In genomic region chrX:13690836-13691235, GRCh38 we compare ENCODE assay signal across 8 cellular contexts. TPM values are rescaled to one million over a fixed set of nuclear protein-coding genes. Genes with fewer than 3 reads are reported as not detected.
A peak's percentile ranks its signal among the peaks of the same experiment; 100 is the strongest.
DNase-seq lines count a peak whose midpoint lies in the region; ATAC-seq and TF ChIP-seq lines count a peak whose summit lies in the region.

No MANE protein-coding gene starts in this region.

- no peak for ATAC-seq in HG03565 (IDR thresholded peaks at IDR 0.05; ENCODE audit: unreplicated experiment)

- H3K27me3 ChIP-seq in KMS-11 (ENCODE audit: insufficient read depth, low read depth) (no peaks in the 10 kb centered on the region), neural cell (ENCODE audit: insufficient read depth, low read depth, low read length) (no peaks in the 10 kb centered on the region)

- H3K9me3 ChIP-seq in neural cell (ENCODE audit: low read length), result no peaks in the 10 kb centered on the region

- DNase-seq in Caki2 (ENCODE audit: low read depth), result peak; percentile 27
- DNase-seq in cardiac fibroblast (ENCODE audit: low read depth in 2 of 2), result no peak
- no peak for DNase-seq in SKM-1 treated with dmso at 0.1 percent for 144 hours (lab: John Stamatoyannopoulos, UW; ENCODE audit: unreplicated experiment)
- DNase-seq in NCI-H510A treated with DMSO at 0.1 percent for 48 hours (lab: John Stamatoyannopoulos, UW), result no peak
- DNase-seq in mucosa of gallbladder (ENCODE audit: low spot score), result no peak

- H3K4me2 ChIP-seq in KMS-11 (peak overlapping the region; percentile 39), neural cell (ENCODE audit: low read length) (no peak overlapping the region)

- in situ Hi-C loops in Caki2 (cut with HindIII; ENCODE audit: low pct_unique_long_range_greater_than_20kb, low sequenced_read_pairs), result no loop called here

- H3F3A ChIP-seq in neural cell (ENCODE audit: insufficient read depth, low read length, poor library complexity, severe bottlenecking), result no peaks in the 10 kb centered on the region

- H3K9me2 ChIP-seq in neural cell (ENCODE audit: insufficient read depth, low read length), result no peaks in the 10 kb centered on the region

- TF ChIP-seq RAD21 in neural cell (conservative IDR thresholded peaks at IDR 0.05), result no peak

- no peak for TF ChIP-seq EP300 in neural cell (conservative IDR thresholded peaks at IDR 0.05; ENCODE audit: poor library complexity, severe bottlenecking)

- no peak overlapping the region; the same call in 1 of the 2 replicates for H3K27ac ChIP-seq in KMS-11
- H3K27ac ChIP-seq in neural cell (ENCODE audit: low read length), result no peak overlapping the region

- no peaks in the 10 kb centered on the region for H4K20me1 ChIP-seq in KMS-11 (ENCODE audit: insufficient read depth)
- H4K20me1 ChIP-seq in neural cell (ENCODE audit: insufficient read depth), result no peaks in the 10 kb centered on the region

- no peak overlapping the region for H3K9ac ChIP-seq in KMS-11
- no peak overlapping the region for H3K9ac ChIP-seq in neural cell (ENCODE audit: low read length)

- H2AFZ ChIP-seq in KMS-11 (ENCODE audit: low read depth) (no peak overlapping the region), neural cell (ENCODE audit: low read depth, low read length) (no peak overlapping the region)

- H3K79me2 ChIP-seq in KMS-11 (ENCODE audit: insufficient read depth, low read depth) (peaks cover 66% of the 10 kb centered on the region), neural cell (replicated peaks; ENCODE audit: insufficient read depth, low read length) (peaks cover 29% of the 10 kb centered on the region)

- TF ChIP-seq CTCF in KMS-11 (conservative IDR thresholded peaks at IDR 0.05; ENCODE audit: low read depth, low read length), result peak; percentile 26; the same call in 1 of the 2 replicates
- TF ChIP-seq CTCF in cardiac fibroblast (IDR thresholded peaks at IDR 0.05; ENCODE audit: low read depth, low read length), result no peak
- no peak for TF ChIP-seq CTCF in neural cell (IDR thresholded peaks at IDR 0.05; ENCODE audit: poor library complexity, severe bottlenecking)

- H3K4me3 ChIP-seq in KMS-11 (IDR thresholded peaks at IDR 0.05; ENCODE audit: insufficient read depth, low read depth, low read length) (no peak overlapping the region), cardiac fibroblast (replicated peaks in 1 of 2; ENCODE audit: low read depth in 2 of 2, low read length in 2 of 2) (peak overlapping the region; percentile 64 to 73), neural cell (ENCODE audit: low read length) (peak overlapping the region; percentile 79)

- H3K36me3 ChIP-seq in KMS-11 (ENCODE audit: insufficient read depth) (no peaks in the 10 kb centered on the region), neural cell (ENCODE audit: insufficient read depth, low read length) (no peaks in the 10 kb centered on the region)

- peaks cover 55% of the 10 kb centered on the region for H3K4me1 ChIP-seq in KMS-11 (ENCODE audit: low read depth, poor library complexity, severe bottlenecking)

TF ChIP-seq in neural cell, 6 proteins besides CTCF, POLR2A, EP300 and RAD21:
- TF ChIP-seq REST (IDR thresholded peaks at IDR 0.05; ENCODE audit: borderline replicate concordance) (no peak), SMC3 (conservative IDR thresholded peaks at IDR 0.05; ENCODE audit: poor library complexity) (no peak), EZH2 (IDR thresholded peaks at IDR 0.05; ENCODE audit: borderline replicate concordance, insufficient read depth, low read length, poor library complexity, severe bottlenecking) (no peak), MXI1 (conservative IDR thresholded peaks at IDR 0.05; ENCODE audit: poor library complexity, severe bottlenecking) (no peak), POLR2AphosphoS5 (IDR thresholded peaks at IDR 0.05) (no peak), TAF1 (IDR thresholded peaks at IDR 0.05; ENCODE audit: low read depth) (no peak)

RNA-seq across cellular contexts. Expression of gene RAB9A, which starts 1.9 kb away (rescaled TPM):
- 100 and 135 TPM in 2 replicates for total RNA-seq in Caki2 (2014; rRNA removed; shearing (Covaris generic); ENCODE audit: low replicate concordance)
- polyA plus RNA-seq in neural cell, result 26.9 and 30.6 TPM in 2 replicates
- 18.2 and 19.0 TPM in 2 replicates for polyA minus RNA-seq in neural cell
- 32.2 TPM for total RNA-seq in mucosa of gallbladder

RNA-seq across cellular contexts. Expression of gene TCEANC, which starts 37.9 kb away (rescaled TPM):
- 4.1 and 11.2 TPM in 2 replicates for total RNA-seq in Caki2 (2014; rRNA removed; shearing (Covaris generic); ENCODE audit: low replicate concordance)
- 5.0 and 5.3 TPM in 2 replicates for polyA plus RNA-seq in neural cell
- polyA minus RNA-seq in neural cell, result 15.3 and 18.7 TPM in 2 replicates
- total RNA-seq in mucosa of gallbladder, result 4.0 TPM

RNA-seq across cellular contexts. Expression of gene TRAPPC2, which starts 43.6 kb away (rescaled TPM):
- 20.4 and 22.5 TPM in 2 replicates for total RNA-seq in Caki2 (2014; rRNA removed; shearing (Covaris generic); ENCODE audit: low replicate concordance)
- 70.0 and 94.2 TPM in 2 replicates for polyA plus RNA-seq in neural cell
- polyA minus RNA-seq in neural cell, result 55.8 and 60.5 TPM in 2 replicates
- 25.1 TPM for total RNA-seq in mucosa of gallbladder

RNA-seq across cellular contexts. Expression of gene OFD1, which starts 43.7 kb away (rescaled TPM):
- total RNA-seq in Caki2 (2014; rRNA removed; shearing (Covaris generic); ENCODE audit: low replicate concordance), result 15.5 TPM in 2 replicates
- 30.9 and 35.1 TPM in 2 replicates for polyA plus RNA-seq in neural cell
- 24.8 and 32.5 TPM in 2 replicates for polyA minus RNA-seq in neural cell
- 33.2 TPM for total RNA-seq in mucosa of gallbladder
